Comparison of ENCODE assay signal across 8 cellular contexts in the genomic region with DNA sequence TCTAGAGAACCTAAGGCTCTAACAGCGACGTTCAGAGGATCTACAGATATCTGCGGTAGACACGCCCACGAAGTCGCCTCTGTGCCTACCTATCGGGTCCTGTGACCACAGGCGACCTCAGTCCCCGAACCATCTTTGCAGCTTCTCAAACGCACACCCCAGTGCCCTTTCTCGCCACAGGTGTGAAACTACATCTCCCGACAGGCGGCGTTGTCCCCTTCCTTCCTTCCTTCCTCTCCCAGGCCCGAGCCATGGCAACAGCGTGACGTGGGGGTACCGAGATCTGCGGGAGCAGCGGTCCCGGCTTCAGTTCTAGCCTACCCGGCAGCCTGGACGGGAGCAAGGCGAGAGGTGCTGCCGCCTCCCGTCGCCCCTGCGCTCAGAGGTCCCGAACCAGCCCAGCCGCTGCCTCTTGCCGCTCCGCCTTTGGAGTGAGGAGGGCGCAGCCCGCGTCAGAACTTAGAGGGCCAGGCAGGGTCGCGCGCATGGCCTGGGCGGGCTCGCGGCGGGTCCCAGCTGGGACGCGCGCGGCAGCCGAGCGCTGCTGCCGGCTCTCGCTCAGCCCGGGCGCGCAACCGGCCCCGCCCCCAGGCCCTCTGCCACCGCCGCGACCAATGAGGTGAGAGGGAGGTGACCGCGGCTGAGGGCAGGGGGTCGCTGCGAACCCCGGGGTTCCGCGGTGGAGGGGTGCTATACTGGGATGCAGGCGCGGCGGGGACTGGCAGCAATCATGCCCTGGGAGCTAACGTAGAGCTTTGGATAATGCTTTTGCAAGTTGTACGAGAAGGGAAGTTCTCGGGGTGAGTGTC. TPM values are rescaled to one million over a fixed set of nuclear protein-coding genes. Genes with fewer than 3 reads are reported as not detected.
DNase-seq lines count a peak whose midpoint lies in the region; ATAC-seq and TF ChIP-seq lines count a peak whose summit lies in the region.

A gene (plus strand): TSS at position 309 of the 809 bp plus-strand sequence. CDS start 177 bp downstream, at position 486.

- peak within 1 kb of the TSS; percentile 59 to 93 (median 91); a peak in 5 of 7 replicates for H3K27ac Mint-ChIP-seq in H9
- peak within 1 kb of the TSS; percentile 97 for H3K27ac Mint-ChIP-seq in neural progenitor cell

- ATAC-seq in foreskin keratinocyte = peak; percentile 85

- no peak within 1 kb of the TSS for H4K5ac ChIP-seq in H9 (ENCODE audit: insufficient read length, low read depth, low read length)

- no peak within 1 kb of the TSS for H2BK20ac ChIP-seq in H9 (ENCODE audit: low read depth, low read length, poor library complexity, severe bottlenecking)

- H3K27me3 ChIP-seq in H9 (ENCODE audit: insufficient read depth, low read length) (no peaks in the 10 kb centered on the region), MG63 (no peaks in the 10 kb centered on the region), foreskin keratinocyte (no peaks in the 10 kb centered on the region), neural progenitor cell (no peaks in the 10 kb centered on the region)

- no peak within 1 kb of the TSS for H2BK15ac ChIP-seq in H9 (ENCODE audit: low read depth, low read length)

- peak; percentile 51 for DNase-seq in GF-D8 (lab: John Stamatoyannopoulos, UW)
- peak; percentile 96 for DNase-seq in H9
- DNase-seq in MG63 = peak; percentile 84
- DNase-seq in SIG-M5 (lab: John Stamatoyannopoulos, UW) = peak; percentile 58
- peak; percentile 82 for DNase-seq in activated gamma-delta T cell treated with anti-CD3 and anti-CD28 coated beads, Interleukin-2, amount 50 U/mL, for 16 hours (ENCODE audit: low read depth)
- DNase-seq in foreskin keratinocyte = peak; percentile 62 to 79
- DNase-seq in neural progenitor cell (ENCODE audit: low spot score) = peak; percentile 95
- peak; percentile 80 for DNase-seq in stromal cell of bone marrow (ENCODE audit: low read depth)

- H3K4ac ChIP-seq in H9 (ENCODE audit: low read depth, low read length) = no peak within 1 kb of the TSS

- H3K18ac ChIP-seq in H9 (ENCODE audit: insufficient read length, low read depth, low read length) = peak within 1 kb of the TSS; percentile 89

- H3K79me1 ChIP-seq in H9 (ENCODE audit: insufficient read depth, low read depth, low read length, poor library complexity, severe bottlenecking) = no peaks in the 10 kb centered on the region

- no peak within 1 kb of the TSS for H2BK120ac ChIP-seq in H9 (ENCODE audit: low read depth, low read length, poor library complexity, severe bottlenecking)

- H3T11ph ChIP-seq in H9 (ENCODE audit: low read length) = no peak within 1 kb of the TSS

- H3K4me3 ChIP-seq in MG63 = peak within 1 kb of the TSS; percentile 69
- H3K4me3 ChIP-seq in neural progenitor cell = peak within 1 kb of the TSS; percentile 83

- H3K27ac ChIP-seq in H9 (ENCODE audit: insufficient read length, low read depth, low read length) (no peak within 1 kb of the TSS), foreskin keratinocyte (peak within 1 kb of the TSS; percentile 63), neural progenitor cell (peak within 1 kb of the TSS; percentile 78)

- H3K4me1 Mint-ChIP-seq in H9 = peaks cover 11 to 15% of the 10 kb centered on the region in 2 experiments
- peaks cover 19% of the 10 kb centered on the region for H3K4me1 Mint-ChIP-seq in neural progenitor cell

- H3K9ac ChIP-seq in H9 (ENCODE audit: extremely low read depth, insufficient read length, low read length) (peak within 1 kb of the TSS; percentile 60), neural progenitor cell (peak within 1 kb of the TSS; percentile 17)

- H4K20me1 ChIP-seq in H9 (ENCODE audit: control insufficient read depth, insufficient read depth, insufficient read length) (no peaks in the 10 kb centered on the region), neural progenitor cell (ENCODE audit: low read depth) (no peaks in the 10 kb centered on the region)

- peak within 1 kb of the TSS; percentile 91 for H3K14ac ChIP-seq in H9 (ENCODE audit: insufficient read depth, low read length)

- TF ChIP-seq CTCF in H9 (conservative IDR thresholded peaks at IDR 0.05) (peak; percentile 74), foreskin keratinocyte (conservative IDR thresholded peaks at IDR 0.05) (peak; percentile 71), neural progenitor cell (IDR thresholded peaks at IDR 0.05) (peak; percentile 67)

- H4K91ac ChIP-seq in H9 (ENCODE audit: insufficient read length, low read depth, low read length) = no peak within 1 kb of the TSS

- no peak within 1 kb of the TSS for H2AFZ ChIP-seq in H9 (ENCODE audit: low read length)
- H2AFZ ChIP-seq in neural progenitor cell (replicated peaks) = peak within 1 kb of the TSS; percentile 87

- H3K36me3 Mint-ChIP-seq in H9 (ENCODE audit: insufficient read depth in 1 of 3, low read depth in 3 of 3) (peaks cover 19 to 31% (median 25%) of the 10 kb centered on the region in 3 experiments; a peak in 6 of 7 replicates), neural progenitor cell (peaks cover 20% of the 10 kb centered on the region)

- H3F3A ChIP-seq in neural progenitor cell (ENCODE audit: low read depth) = peaks cover 49% of the 10 kb centered on the region

- H3K9me3 ChIP-seq in H9 (ENCODE audit: control insufficient read depth, low read depth, low read length) (no peaks in the 10 kb centered on the region), MG63 (no peaks in the 10 kb centered on the region), neural progenitor cell (ENCODE audit: low read depth) (no peaks in the 10 kb centered on the region)

- H3K9me3 Mint-ChIP-seq in H9 (no peaks in the 10 kb centered on the region; a peak in 1 of 5 replicates), neural progenitor cell (no peaks in the 10 kb centered on the region)

- H3K23ac ChIP-seq in H9 (ENCODE audit: insufficient read length, low read depth, low read length) = no peak within 1 kb of the TSS

- H3K27me3 Mint-ChIP-seq in H9 (ENCODE audit: low read depth) = no peaks in the 10 kb centered on the region
- H3K27me3 Mint-ChIP-seq in neural progenitor cell (ENCODE audit: insufficient read depth, low read depth) = peaks cover 2% of the 10 kb centered on the region

- H2BK12ac ChIP-seq in H9 (ENCODE audit: insufficient read length, low read depth, low read length) = no peak within 1 kb of the TSS

- H3K79me2 ChIP-seq in H9 (ENCODE audit: insufficient read depth, low read length) (no peaks in the 10 kb centered on the region), neural progenitor cell (ENCODE audit: low read depth) (no peaks in the 10 kb centered on the region)

- WGBS in H9 (ENCODE audit: extremely low coverage, insufficient read length, low lambda C conversion rate) = no CpG with 5 or more reads among the region's 71 CpGs

- no peak within 1 kb of the TSS for H3K56ac ChIP-seq in H9 (ENCODE audit: insufficient read length, low read depth, low read length)

- H3K36me3 ChIP-seq in MG63 = peaks cover 17% of the 10 kb centered on the region
- no peaks in the 10 kb centered on the region for H3K36me3 ChIP-seq in neural progenitor cell

- H2BK5ac ChIP-seq in H9 (ENCODE audit: insufficient read length, low read length) = no peak within 1 kb of the TSS

- H3K23me2 ChIP-seq in H9 (ENCODE audit: insufficient read length, low read depth, low read length, poor library complexity, severe bottlenecking) = peaks cover 3% of the 10 kb centered on the region

- no peaks in the 10 kb centered on the region for H3K4me1 ChIP-seq in H9 (ENCODE audit: insufficient read depth, low read length)
- H3K4me1 ChIP-seq in foreskin keratinocyte = peaks cover 10% of the 10 kb centered on the region
- H3K4me1 ChIP-seq in neural progenitor cell = no peaks in the 10 kb centered on the region

- no peak within 1 kb of the TSS for H4K8ac ChIP-seq in H9 (replicated peaks; ENCODE audit: insufficient read length, low read depth, low read length)

- peak within 1 kb of the TSS; percentile 85 to 89 for H3K4me3 Mint-ChIP-seq in H9
- peak within 1 kb of the TSS; percentile 94 for H3K4me3 Mint-ChIP-seq in neural progenitor cell

- H3K4me2 ChIP-seq in H9 (ENCODE audit: insufficient read depth, insufficient read length, low read length) (peak within 1 kb of the TSS; percentile 66), neural progenitor cell (peak within 1 kb of the TSS; percentile 83)

- H2AK5ac ChIP-seq in H9 (ENCODE audit: insufficient read length, low read length) = no peak within 1 kb of the TSS

RNA-seq across cellular contexts. Expression of the gene that starts here (rescaled TPM):
- total RNA-seq in H9 (2021) (24.8 and 26.1 TPM in 2 replicates), foreskin keratinocyte (6.6 and 8.3 TPM in 2 replicates), neural progenitor cell (ENCODE audit: low replicate concordance) (32.1 and 41.8 TPM in 2 replicates)
- 6.9 and 7.7 TPM in 2 replicates for total RNA-seq in MG63 (2014; rRNA removed; shearing (Covaris generic); ENCODE audit: low replicate concordance)
- 6.1 and 7.6 TPM in 2 replicates for polyA plus RNA-seq in foreskin keratinocyte
